Comparison of ENCODE assay signal across 7 cellular contexts in the genomic region with DNA sequence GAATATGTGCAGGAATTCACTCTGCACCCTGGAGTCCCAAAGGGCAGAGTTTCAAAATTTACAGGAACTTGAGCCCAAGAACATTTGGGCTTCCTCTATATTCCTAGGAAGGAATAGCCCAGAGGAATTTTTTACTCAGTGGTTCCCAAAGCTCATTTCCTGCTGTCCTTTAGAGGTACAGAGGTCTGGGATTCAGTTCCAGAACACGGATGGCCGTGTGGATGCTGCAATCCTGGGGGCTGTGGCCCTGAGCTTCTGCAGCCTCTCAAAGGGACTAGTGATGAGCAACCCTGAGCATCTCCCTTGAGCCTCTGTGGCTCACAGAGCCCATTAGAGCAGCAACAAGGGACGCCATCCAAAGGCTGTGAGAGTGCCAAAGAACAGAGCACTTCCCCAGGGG. TPM values are rescaled to one million over a fixed set of nuclear protein-coding genes. Genes with fewer than 3 reads are reported as not detected.
"Had no signal": no experiment of that assay in that cellular context is flagged by ENCODE, and none has a peak within 500 bp of the region (broad histone marks: within the 10 kb centered on the region; RNA-seq: fewer than 3 reads in every experiment).

No MANE protein-coding gene starts in this region.

- DNase-seq: H9, HCEC 1CT had no signal

- H3K9me3 Mint-ChIP-seq: GM23338 had no signal

- H3K27ac ChIP-seq: HL-60 had no signal

- H3K4me3 Mint-ChIP-seq: GM23338, H9, IgD-negative memory B cell had no signal

- H3K4me3 ChIP-seq: GM23338 had no signal

- H3K4me2 ChIP-seq: GM23338 had no signal

- H2AFZ ChIP-seq: GM23338 had no signal

- H3K27ac Mint-ChIP-seq: GM23338, H9, IgD-negative memory B cell had no signal

- ATAC-seq: GM23338, HepG2 had no signal

RNA-seq across cellular contexts. Expression of a gene that starts 10.1 kb away (rescaled TPM):
- total RNA-seq: HT1080 had no signal
- polyA plus RNA-seq: IgD-negative memory B cell had no signal
